ENCODE assay signal across 12 cellular contexts in genomic region chr12:11732023-11732422, GRCh38.
DNase-seq lines count a peak whose midpoint lies in the region; ATAC-seq and TF ChIP-seq lines count a peak whose summit lies in the region.
"Had no signal": no experiment of that assay in that cellular context is flagged by ENCODE, and none has a peak within 500 bp of the region (broad histone marks: within the 10 kb centered on the region; RNA-seq: fewer than 3 reads in every experiment).

No MANE protein-coding gene starts in this region.

- peak overlapping the region; percentile 23 for H3K27ac Mint-ChIP-seq in activated T-cell treated with anti-CD3 and anti-CD28 coated beads, Interleukin-2, amount 50 U/mL, for 72 hours

- peak overlapping the region; percentile 78 for H3K27ac ChIP-seq in RWPE2 (ENCODE audit: poor library complexity, severe bottlenecking)
- peak overlapping the region; percentile 66 to 86 (median 81) for H3K27ac ChIP-seq in esophagus squamous epithelium
- peak overlapping the region; percentile 59 to 77 (median 65) for H3K27ac ChIP-seq in upper lobe of left lung
- H3K27ac ChIP-seq: vagina, WERI-Rb-1 had no signal

- no peaks in the 10 kb centered on the region for H3K27me3 Mint-ChIP-seq in activated T-cell treated with anti-CD3 and anti-CD28 coated beads, Interleukin-2, amount 50 U/mL, for 72 hours (ENCODE audit: low read depth)
- H3K27me3 Mint-ChIP-seq: brain had no signal

- H3K9me3 ChIP-seq in RWPE2 (ENCODE audit: severe bottlenecking), result no peaks in the 10 kb centered on the region
- H3K9me3 ChIP-seq in esophagus squamous epithelium, result no peaks in the 10 kb centered on the region
- H3K9me3 ChIP-seq in upper lobe of left lung, result no peaks in the 10 kb centered on the region
- no peaks in the 10 kb centered on the region for H3K9me3 ChIP-seq in MG63
- H3K9me3 ChIP-seq: vagina had no signal

- no peak for ATAC-seq in activated T-cell treated with anti-CD3 and anti-CD28 coated beads, Interleukin-2, amount 50 U/mL, for 72 hours (replicated peaks in 1 of 2)
- no peak for ATAC-seq in RWPE2 (ENCODE audit: low read depth)
- ATAC-seq in upper lobe of left lung (ENCODE audit: low FRiP score in 2 of 2), result no peak
- ATAC-seq: HCT116 had no signal

- TF ChIP-seq POLR2A in esophagus squamous epithelium (IDR thresholded peaks at IDR 0.05) (no peak), upper lobe of left lung (IDR thresholded peaks at IDR 0.05) (no peak)

- peaks cover 2 to 11% of the 10 kb centered on the region in 2 donors for H3K36me3 Mint-ChIP-seq in activated T-cell treated with anti-CD3 and anti-CD28 coated beads, Interleukin-2, amount 50 U/mL, for 72 hours (ENCODE audit: insufficient read depth in 2 of 2)
- H3K36me3 Mint-ChIP-seq: brain had no signal

- intact Hi-C loops in esophagus squamous epithelium (cut with DNase I), result no loop called here

- no peaks in the 10 kb centered on the region for H3K27me3 ChIP-seq in RWPE2 (ENCODE audit: insufficient read depth, poor library complexity, severe bottlenecking)
- H3K27me3 ChIP-seq in esophagus squamous epithelium, result no peaks in the 10 kb centered on the region
- no peaks in the 10 kb centered on the region for H3K27me3 ChIP-seq in upper lobe of left lung
- H3K27me3 ChIP-seq in MG63, result no peaks in the 10 kb centered on the region
- H3K27me3 ChIP-seq: vagina had no signal

- no peaks in the 10 kb centered on the region for H3K9me3 Mint-ChIP-seq in activated T-cell treated with anti-CD3 and anti-CD28 coated beads, Interleukin-2, amount 50 U/mL, for 72 hours
- H3K9me3 Mint-ChIP-seq: brain had no signal

- 65 to 67% methylated on average over 5 of the region's 5 CpGs for WGBS in esophagus squamous epithelium, 2 donors
- WGBS in upper lobe of left lung, 2 donors, result 81 to 88% methylated on average over 5 of the region's 5 CpGs

- H3K4me1 ChIP-seq in RWPE2 (ENCODE audit: insufficient read depth, poor library complexity, severe bottlenecking) (peaks cover 41% of the 10 kb centered on the region), esophagus squamous epithelium (peaks cover 28 to 62% (median 53%) of the 10 kb centered on the region in 3 donors), upper lobe of left lung (peaks cover 15 to 48% (median 37%) of the 10 kb centered on the region in 4 donors)

- H3K4me1 Mint-ChIP-seq in activated T-cell treated with anti-CD3 and anti-CD28 coated beads, Interleukin-2, amount 50 U/mL, for 72 hours (ENCODE audit: low read depth), result peaks cover 87% of the 10 kb centered on the region

- H3K36me3 ChIP-seq in RWPE2 (ENCODE audit: low read depth) (no peaks in the 10 kb centered on the region), esophagus squamous epithelium (no peaks in the 10 kb centered on the region), upper lobe of left lung (no peaks in the 10 kb centered on the region), MG63 (no peaks in the 10 kb centered on the region)
- H3K36me3 ChIP-seq: vagina, WERI-Rb-1 had no signal

- TF ChIP-seq CTCF in RWPE2 (IDR thresholded peaks at IDR 0.05; ENCODE audit: poor library complexity, severe bottlenecking), result no peak
- no peak for TF ChIP-seq CTCF in esophagus squamous epithelium (IDR thresholded peaks at IDR 0.05)
- TF ChIP-seq CTCF in upper lobe of left lung (IDR thresholded peaks at IDR 0.05), result no peak

- no peak for TF ChIP-seq EP300 in upper lobe of left lung (IDR thresholded peaks at IDR 0.05)

- H3K4me3 ChIP-seq in RWPE2 (ENCODE audit: severe bottlenecking), result no peak overlapping the region
- H3K4me3 ChIP-seq in esophagus squamous epithelium, result no peak overlapping the region
- no peak overlapping the region for H3K4me3 ChIP-seq in upper lobe of left lung
- H3K4me3 ChIP-seq in MG63, result no peak overlapping the region
- H3K4me3 ChIP-seq: vagina had no signal

- DNase-seq in activated T-cell treated with anti-CD3 and anti-CD28 coated beads, Interleukin-2, amount 50 U/mL, for 72 hours, result no peak
- DNase-seq in activated T-cell treated with anti-CD3 and anti-CD28 coated beads, Interleukin-2, amount 50 U/mL, for 48 hours, result no peak
- DNase-seq in RWPE2 (ENCODE audit: low spot score) (no peak), esophagus squamous epithelium (lab: John Stamatoyannopoulos, UW) (no peak), upper lobe of left lung (no peak), NCI-H82 (lab: John Stamatoyannopoulos, UW) (no peak), NCI-H2196 treated with DMSO at 0.1 percent for 48 hours (lab: John Stamatoyannopoulos, UW; ENCODE audit: unreplicated experiment) (no peak), MG63 (no peak)
- DNase-seq: WERI-Rb-1 had no signal

- peak overlapping the region; percentile 72 to 76 for H3K4me3 Mint-ChIP-seq in activated T-cell treated with anti-CD3 and anti-CD28 coated beads, Interleukin-2, amount 50 U/mL, for 72 hours
- H3K4me3 Mint-ChIP-seq: brain had no signal
